ENCODE assay signal across 8 cellular contexts in genomic region chr7:83410989-83411591, GRCh38.
A peak's percentile ranks its signal among the peaks of the same experiment; 100 is the strongest.
DNase-seq lines count a peak whose midpoint lies in the region; ATAC-seq and TF ChIP-seq lines count a peak whose summit lies in the region.

No MANE protein-coding gene starts in this region.

- no peak overlapping the region for H4K5ac ChIP-seq in mesendoderm (ENCODE audit: low read length)

- no peak overlapping the region for H2AK5ac ChIP-seq in mesendoderm (ENCODE audit: low read length)

- H3K4me3 ChIP-seq in cardiac fibroblast (replicated peaks in 1 of 2; ENCODE audit: low read depth in 2 of 2, low read length in 2 of 2) (no peak overlapping the region), mesendoderm (ENCODE audit: low read length) (no peak overlapping the region)

- no peaks in the 10 kb centered on the region for H3K36me3 ChIP-seq in mesendoderm (ENCODE audit: control insufficient read depth, insufficient read depth, low read length)

- H3K4me2 ChIP-seq in mesendoderm (ENCODE audit: low read length), result no peak overlapping the region

- TF ChIP-seq CTCF in cardiac fibroblast (IDR thresholded peaks at IDR 0.05; ENCODE audit: low read depth, low read length), result peak; percentile 58
- TF ChIP-seq CTCF in omental fat pad (IDR thresholded peaks at IDR 0.05), result no peak

- H3K27ac ChIP-seq in mesendoderm (ENCODE audit: low read depth, low read length), result no peak overlapping the region

- no peaks in the 10 kb centered on the region for H3K4me1 ChIP-seq in mesendoderm (ENCODE audit: control insufficient read depth, low read depth, low read length)

- H2BK120ac ChIP-seq in mesendoderm (ENCODE audit: low read depth, low read length), result no peak overlapping the region

- H3K79me1 ChIP-seq in mesendoderm (ENCODE audit: low read length), result no peaks in the 10 kb centered on the region

- H4K8ac ChIP-seq in mesendoderm (ENCODE audit: low read depth, low read length), result no peak overlapping the region

- H3K9ac ChIP-seq in mesendoderm (ENCODE audit: low read length), result no peak overlapping the region

- no peak overlapping the region for H3K56ac ChIP-seq in mesendoderm (ENCODE audit: low read length)

- ATAC-seq in HG02610 (IDR thresholded peaks at IDR 0.05; ENCODE audit: unreplicated experiment) (peak; percentile 71), GM21381 (IDR thresholded peaks at IDR 0.05; ENCODE audit: unreplicated experiment) (no peak), omental fat pad (ENCODE audit: low FRiP score) (no peak), HG02840 (IDR thresholded peaks at IDR 0.05; ENCODE audit: low FRiP score, unreplicated experiment) (no peak)

- H2BK5ac ChIP-seq in mesendoderm (ENCODE audit: low read length), result no peak overlapping the region

- H2BK15ac ChIP-seq in mesendoderm (replicated peaks; ENCODE audit: low read depth), result no peak overlapping the region

- no peaks in the 10 kb centered on the region for H3K27me3 ChIP-seq in mesendoderm (ENCODE audit: insufficient read depth, low read length, poor library complexity)

- 100% methylated on average over 1 of the region's 3 CpGs for WGBS in mesendoderm (ENCODE audit: extremely low coverage, insufficient coverage, low lambda C conversion rate)

- no peak overlapping the region for H3K4ac ChIP-seq in mesendoderm (ENCODE audit: low read depth, low read length)

- no peak overlapping the region for H3K23ac ChIP-seq in mesendoderm (ENCODE audit: low read length)

- no peaks in the 10 kb centered on the region for H3K79me2 ChIP-seq in mesendoderm (ENCODE audit: control insufficient read depth, insufficient read depth, low read length)

- DNase-seq in GM03348 (ENCODE audit: low spot score) (peak; percentile 57), NCI-H748 treated with DMSO at 0.1 percent for 48 hours (lab: John Stamatoyannopoulos, UW) (peak; percentile 56), cardiac fibroblast (ENCODE audit: low read depth in 2 of 2) (peak; percentile 69 to 77), mesendoderm (peak; percentile 58), omental fat pad (ENCODE audit: low spot score) (no peak)

- no peak overlapping the region for H3K18ac ChIP-seq in mesendoderm (ENCODE audit: low read length)
